ENCODE assay signal across 8 cellular contexts in the genomic region with DNA sequence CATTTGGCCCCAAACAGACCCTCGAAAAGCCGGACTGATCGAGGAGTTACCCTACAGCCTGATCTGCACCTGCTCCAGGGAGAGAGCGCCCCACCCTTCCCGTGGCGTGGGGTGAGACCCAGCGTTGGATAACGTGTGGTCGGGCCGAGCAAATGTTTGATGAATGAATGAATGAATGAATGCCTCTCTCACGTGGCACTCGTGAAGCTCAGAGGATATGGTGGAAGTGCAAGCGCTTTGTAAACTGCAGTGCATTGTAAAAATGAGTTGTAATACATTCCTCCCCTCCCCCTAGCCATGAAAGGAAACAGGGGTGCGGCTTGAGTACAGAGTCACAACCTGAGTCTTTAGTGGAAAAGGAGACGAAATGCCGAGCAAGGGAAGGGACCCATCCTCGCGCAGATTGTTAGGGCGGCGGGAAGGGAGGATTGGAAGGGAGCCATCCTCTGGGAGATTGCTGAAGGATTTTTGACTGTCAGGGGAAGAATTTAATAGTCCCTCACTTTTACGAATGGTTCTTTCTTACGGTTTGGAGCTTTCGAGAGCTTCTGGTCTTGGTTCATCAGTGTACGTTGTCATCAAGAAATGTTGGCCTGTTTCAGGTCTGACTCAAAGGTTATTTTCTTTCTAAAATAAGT. TPM values are rescaled to one million over a fixed set of nuclear protein-coding genes. Genes with fewer than 3 reads are reported as not detected.
DNase-seq lines count a peak whose midpoint lies in the region; ATAC-seq, FAIRE-seq and TF ChIP-seq lines count a peak whose summit lies in the region.

No MANE protein-coding gene starts in this region.

- peaks cover 18% of the 10 kb centered on the region for H3K36me3 Mint-ChIP-seq in activated naive CD8-positive, alpha-beta T cell treated with anti-CD3 and anti-CD28 coated beads, Interleukin-2, amount 50 U/mL, for 24 hours (ENCODE audit: low read depth)

- in situ Hi-C loops in ACHN (cut with HindIII; ENCODE audit: low pct_ligation_motif_present, low pct_unique_long_range_greater_than_20kb, low sequenced_read_pairs) (no loop called here), GM13977 (cut with MboI; ENCODE audit: low pct_unique_long_range_greater_than_20kb, low sequenced_read_pairs, unreplicated experiment) (no loop called here)

- H3K9me3 Mint-ChIP-seq in activated naive CD8-positive, alpha-beta T cell treated with anti-CD3 and anti-CD28 coated beads, Interleukin-2, amount 50 U/mL, for 24 hours = no peaks in the 10 kb centered on the region

- no peaks in the 10 kb centered on the region for H3K27me3 Mint-ChIP-seq in activated naive CD8-positive, alpha-beta T cell treated with anti-CD3 and anti-CD28 coated beads, Interleukin-2, amount 50 U/mL, for 24 hours

- no peak for TF ChIP-seq CTCF in GM13977 (IDR thresholded peaks at IDR 0.05; ENCODE audit: extremely low read depth, insufficient read depth, missing control alignments)
- no peak for TF ChIP-seq CTCF in retinal pigment epithelial cell (conservative IDR thresholded peaks at IDR 0.05; ENCODE audit: low read depth, low read length)

- peak; percentile 23 for ATAC-seq in HG02884 (IDR thresholded peaks at IDR 0.05; ENCODE audit: unreplicated experiment)
- peak; percentile 49 for ATAC-seq in activated naive CD8-positive, alpha-beta T cell treated with anti-CD3 and anti-CD28 coated beads, Interleukin-2, amount 50 U/mL, for 24 hours
- peak; percentile 30 for ATAC-seq in left ventricle myocardium superior

- H3K27ac Mint-ChIP-seq in activated naive CD8-positive, alpha-beta T cell treated with anti-CD3 and anti-CD28 coated beads, Interleukin-2, amount 50 U/mL, for 24 hours = peak overlapping the region; percentile 98

- peak overlapping the region; percentile 94 for H3K4me3 ChIP-seq in retinal pigment epithelial cell (ENCODE audit: low read length)

- peaks cover 57% of the 10 kb centered on the region for H3K4me1 Mint-ChIP-seq in activated naive CD8-positive, alpha-beta T cell treated with anti-CD3 and anti-CD28 coated beads, Interleukin-2, amount 50 U/mL, for 24 hours

- DNase-seq in ACHN (peak; percentile 67), GM13977 (ENCODE audit: low spot score) (peak; percentile 43), NCI-H526 (lab: John Stamatoyannopoulos, UW) (peak; percentile 75 to 80), left ventricle myocardium superior (no peak), retinal pigment epithelial cell (ENCODE audit: low read depth) (peak; percentile 11), RCC 7860 (ENCODE audit: low spot score) (no peak)
- DNase-seq in activated naive CD8-positive, alpha-beta T cell treated with anti-CD3 and anti-CD28 coated beads, Interleukin-2, amount 50 U/mL, for 24 hours = no peak

- peak overlapping the region; percentile 92 for H3K4me3 Mint-ChIP-seq in activated naive CD8-positive, alpha-beta T cell treated with anti-CD3 and anti-CD28 coated beads, Interleukin-2, amount 50 U/mL, for 24 hours

- FAIRE-seq in RCC 7860 (lab: Jason Lieb, UNC) = no peak

- intact Hi-C loops in left ventricle myocardium superior (cut with micrococcal nuclease) = no loop called here

RNA-seq across cellular contexts. Expression of a gene that starts 0.8 kb away (rescaled TPM):
- 59.4 TPM for total RNA-seq in left ventricle myocardium superior

Comparison
In these comparisons a context has a peak if more than half of its experiments do, and no peak if none do; other contexts are left out.
1. DNase-seq: peak in ACHN (single experiment), GM13977 (single experiment), NCI-H526 (2 of 2) and retinal pigment epithelial cell (single experiment); none in activated naive CD8-positive, alpha-beta T cell treated with anti-CD3 and anti-CD28 coated beads, Interleukin-2, amount 50 U/mL, for 24 hours (single experiment), left ventricle myocardium superior (single experiment) and RCC 7860 (single experiment).
2. Peak in every context shown above with its lines, with median percentiles within 50 percentile points of each other: ATAC-seq.